ENCODE assay signal across 9 cellular contexts in the genomic region with DNA sequence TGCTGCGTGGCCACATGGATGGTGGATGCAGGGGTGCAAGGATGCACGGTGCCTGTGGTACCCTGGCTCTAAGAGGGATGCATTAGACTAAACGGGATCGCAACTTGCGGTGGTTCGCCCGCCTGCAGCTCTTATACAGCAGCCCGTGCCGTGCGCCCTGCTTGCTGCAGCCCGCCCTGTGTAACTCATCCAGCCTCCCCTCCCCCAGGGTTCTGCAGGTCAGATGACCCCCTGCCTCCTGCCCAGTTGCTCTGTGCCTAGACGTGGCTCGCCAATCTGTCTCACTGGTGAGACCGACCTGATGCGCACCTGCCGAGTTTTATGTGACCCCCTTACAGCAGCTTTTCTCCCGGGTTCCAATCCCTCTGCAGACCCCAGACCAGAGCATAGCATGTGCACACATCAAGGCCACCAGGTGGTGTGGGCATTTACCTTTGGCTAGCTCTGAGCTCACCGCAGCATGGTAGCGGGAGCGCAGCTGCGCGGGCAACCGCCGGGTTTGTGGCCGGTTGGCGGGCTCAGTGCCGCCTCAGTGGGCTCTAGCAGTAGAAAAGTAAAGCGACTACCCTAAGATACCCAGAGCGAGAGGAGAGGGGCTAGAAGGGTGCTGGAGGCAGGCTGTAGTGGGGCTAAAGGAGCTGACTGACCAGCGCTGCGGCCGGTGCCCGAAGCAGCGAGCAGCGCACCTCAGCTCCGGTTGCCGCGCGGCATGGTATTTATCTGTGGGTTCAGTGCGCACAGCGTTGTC. TPM values are rescaled to one million over a fixed set of nuclear protein-coding genes. Genes with fewer than 3 reads are reported as not detected.
DNase-seq lines count a peak whose midpoint lies in the region; ATAC-seq, FAIRE-seq and TF ChIP-seq lines count a peak whose summit lies in the region.
"Had no signal": no experiment of that assay in that cellular context is flagged by ENCODE, and none has a peak within 500 bp of the region (broad histone marks: within the 10 kb centered on the region; RNA-seq: fewer than 3 reads in every experiment).

No MANE protein-coding gene starts in this region.

- H3K4me3 ChIP-seq in thymus (ENCODE audit: low read length) = peak overlapping the region; percentile 46

- no peaks in the 10 kb centered on the region for H3K36me3 ChIP-seq in thymus (ENCODE audit: control insufficient read depth, insufficient read depth)

- CTCF ChIA-PET in activated CD8-positive, alpha-beta memory T cell treated with anti-CD3 and anti-CD28 coated beads, Interleukin-2, amount 10 ng/mL, durations not matched to agents 7 days and 5 days (lab: Charles Lee) = interaction anchor here (0.9 to 3.8 kb wide), 6 partner anchors 10 to 204 kb away, joined by 3 to 30 read pairs (median 5); a partner anchor contains a TSS

- ATAC-seq in activated CD8-positive, alpha-beta memory T cell treated with anti-CD3 and anti-CD28 coated beads, Interleukin-2, amount 10 ng/mL, durations not matched to agents 7 days and 5 days = peak; percentile 14
- ATAC-seq in activated naive CD8-positive, alpha-beta T cell treated with anti-CD3 and anti-CD28 coated beads, Interleukin-2, amount 50 U/mL, for 24 hours = peak; percentile 11
- ATAC-seq in left colon = peak; percentile 29
- no peak for ATAC-seq in HG03025 (IDR thresholded peaks at IDR 0.05; ENCODE audit: low FRiP score, unreplicated experiment)

- intact Hi-C loops in left colon (cut with DNase I, micrococcal nuclease) = no loop called here

- H3K27ac ChIP-seq in thymus (ENCODE audit: low read depth) = no peak overlapping the region
- H3K27ac ChIP-seq: body of pancreas had no signal

- peak overlapping the region; percentile 80 for H3K4me3 Mint-ChIP-seq in activated CD8-positive, alpha-beta memory T cell treated with anti-CD3 and anti-CD28 coated beads, Interleukin-2, amount 10 ng/mL, durations not matched to agents 7 days and 5 days
- H3K4me3 Mint-ChIP-seq in activated naive CD8-positive, alpha-beta T cell treated with anti-CD3 and anti-CD28 coated beads, Interleukin-2, amount 50 U/mL, for 24 hours = peak overlapping the region; percentile 86

- TF ChIP-seq CTCF in D721Med (IDR thresholded peaks at IDR 0.05; ENCODE audit: insufficient read depth, missing control alignments) = no peak

- peaks cover 30% of the 10 kb centered on the region for H3K27me3 ChIP-seq in thymus (ENCODE audit: control insufficient read depth, insufficient read depth)

- WGBS in thymus = 48% methylated on average over 41 of the region's 41 CpGs

- H3K27me3 Mint-ChIP-seq in activated CD8-positive, alpha-beta memory T cell treated with anti-CD3 and anti-CD28 coated beads, Interleukin-2, amount 10 ng/mL, durations not matched to agents 7 days and 5 days = peaks cover 79% of the 10 kb centered on the region
- peaks cover 55% of the 10 kb centered on the region for H3K27me3 Mint-ChIP-seq in activated naive CD8-positive, alpha-beta T cell treated with anti-CD3 and anti-CD28 coated beads, Interleukin-2, amount 50 U/mL, for 24 hours

- peaks cover 24% of the 10 kb centered on the region for H3K4me1 Mint-ChIP-seq in activated CD8-positive, alpha-beta memory T cell treated with anti-CD3 and anti-CD28 coated beads, Interleukin-2, amount 10 ng/mL, durations not matched to agents 7 days and 5 days
- H3K4me1 Mint-ChIP-seq in activated naive CD8-positive, alpha-beta T cell treated with anti-CD3 and anti-CD28 coated beads, Interleukin-2, amount 50 U/mL, for 24 hours = peaks cover 35% of the 10 kb centered on the region

- H3K36me3 Mint-ChIP-seq in activated CD8-positive, alpha-beta memory T cell treated with anti-CD3 and anti-CD28 coated beads, Interleukin-2, amount 10 ng/mL, durations not matched to agents 7 days and 5 days = no peaks in the 10 kb centered on the region
- no peaks in the 10 kb centered on the region for H3K36me3 Mint-ChIP-seq in activated naive CD8-positive, alpha-beta T cell treated with anti-CD3 and anti-CD28 coated beads, Interleukin-2, amount 50 U/mL, for 24 hours (ENCODE audit: low read depth)

- H3K9me3 Mint-ChIP-seq in activated CD8-positive, alpha-beta memory T cell treated with anti-CD3 and anti-CD28 coated beads, Interleukin-2, amount 10 ng/mL, durations not matched to agents 7 days and 5 days (ENCODE audit: low read depth) = no peaks in the 10 kb centered on the region
- H3K9me3 Mint-ChIP-seq in activated naive CD8-positive, alpha-beta T cell treated with anti-CD3 and anti-CD28 coated beads, Interleukin-2, amount 50 U/mL, for 24 hours = no peaks in the 10 kb centered on the region

- no peak for FAIRE-seq in D721Med (lab: Jason Lieb, UNC)

- H3K4me1 ChIP-seq in thymus (ENCODE audit: control insufficient read depth, insufficient read depth, low read length) = no peaks in the 10 kb centered on the region

- no peak for DNase-seq in activated CD8-positive, alpha-beta memory T cell treated with anti-CD3 and anti-CD28 coated beads, Interleukin-2, amount 10 ng/mL, durations not matched to agents 7 days and 5 days
- no peak for DNase-seq in activated CD8-positive, alpha-beta memory T cell treated with anti-CD3 and anti-CD28 coated beads, Interleukin-2, amount 50 U/mL, for 48 hours
- DNase-seq in activated naive CD8-positive, alpha-beta T cell treated with anti-CD3 and anti-CD28 coated beads, Interleukin-2, amount 50 U/mL, for 24 hours = no peak
- DNase-seq in left colon (no peak), D721Med (ENCODE audit: insufficient read length, low spot score) (no peak)
- DNase-seq in central memory CD4-positive, alpha-beta T cell = no peak

- H3K9me3 ChIP-seq in thymus (ENCODE audit: control insufficient read depth) = peaks cover 8% of the 10 kb centered on the region
- H3K9me3 ChIP-seq: body of pancreas had no signal

- no peak overlapping the region for H3K27ac Mint-ChIP-seq in activated CD8-positive, alpha-beta memory T cell treated with anti-CD3 and anti-CD28 coated beads, Interleukin-2, amount 10 ng/mL, durations not matched to agents 7 days and 5 days
- H3K27ac Mint-ChIP-seq in activated naive CD8-positive, alpha-beta T cell treated with anti-CD3 and anti-CD28 coated beads, Interleukin-2, amount 50 U/mL, for 24 hours = no peak overlapping the region

RNA-seq across cellular contexts. Expression of a gene that starts 0.7 kb away (rescaled TPM):
- total RNA-seq in activated CD8-positive, alpha-beta memory T cell treated with anti-CD3 and anti-CD28 coated beads, Interleukin-2, amount 10 ng/mL, durations not matched to agents 7 days and 5 days = 1 to 10 TPM in 1 of 2 experiments, under 1 TPM in 1; 0.89 to 1.8 TPM
- 1 to 10 TPM in 1 of 2 donors, under 1 TPM in 1; 0.87 to 1.1 TPM for total RNA-seq in left colon
- 0.32 TPM for polyA plus RNA-seq in thymus

RNA-seq across cellular contexts. Expression of a gene that starts 1.1 kb away (rescaled TPM):
- total RNA-seq in activated CD8-positive, alpha-beta memory T cell treated with anti-CD3 and anti-CD28 coated beads, Interleukin-2, amount 10 ng/mL, durations not matched to agents 7 days and 5 days = 100 to 1,000 TPM; 817 to 859 TPM
- total RNA-seq in left colon = 100 to 1,000 TPM; 651 to 725 TPM
- polyA plus RNA-seq in thymus = 700 TPM
